26 cellular contexts compared by ENCODE assay signal in genomic region chr7:70997275-70997674, GRCh38.
"Had no signal": no experiment of that assay in that cellular context is flagged by ENCODE, and none has a peak within 500 bp of the region (broad histone marks: within the 10 kb centered on the region; RNA-seq: fewer than 3 reads in every experiment).

No MANE protein-coding gene starts in this region.

- H3K27ac Mint-ChIP-seq: activated CD4-positive, alpha-beta memory T cell treated with anti-CD3 and anti-CD28 coated beads, Interleukin-2, amount 10 ng/mL, durations not matched to agents 7 days and 5 days; activated CD4-positive, alpha-beta T cell treated with anti-CD3 and anti-CD28 coated beads, Interleukin-2, amount 10 ng/mL, durations not matched to agents 7 days and 5 days; activated naive CD8-positive, alpha-beta T cell treated with anti-CD3 and anti-CD28 coated beads, Interleukin-2, amount 10 ng/mL, durations not matched to agents 7 days and 5 days; activated T-cell treated with anti-CD3 and anti-CD28 coated beads, Interleukin-2, amount 50 U/mL, for 72 hours; T-cell had no signal

- H3K9me3 ChIP-seq: breast epithelium, Peyer's patch had no signal

- H3K4me3 Mint-ChIP-seq: activated CD4-positive, alpha-beta memory T cell treated with anti-CD3 and anti-CD28 coated beads, Interleukin-2, amount 10 ng/mL, durations not matched to agents 7 days and 5 days; activated CD4-positive, alpha-beta T cell treated with anti-CD3 and anti-CD28 coated beads, Interleukin-2, amount 10 ng/mL, durations not matched to agents 7 days and 5 days; activated naive CD8-positive, alpha-beta T cell treated with anti-CD3 and anti-CD28 coated beads, Interleukin-2, amount 10 ng/mL, durations not matched to agents 7 days and 5 days; activated T-cell treated with anti-CD3 and anti-CD28 coated beads, Interleukin-2, amount 50 U/mL, for 72 hours; T-cell had no signal

- H3K27me3 Mint-ChIP-seq: activated CD4-positive, alpha-beta memory T cell treated with anti-CD3 and anti-CD28 coated beads, Interleukin-2, amount 10 ng/mL, durations not matched to agents 7 days and 5 days; activated CD4-positive, alpha-beta T cell treated with anti-CD3 and anti-CD28 coated beads, Interleukin-2, amount 10 ng/mL, durations not matched to agents 7 days and 5 days; activated naive CD8-positive, alpha-beta T cell treated with anti-CD3 and anti-CD28 coated beads, Interleukin-2, amount 10 ng/mL, durations not matched to agents 7 days and 5 days; T-cell had no signal

- H3K27ac ChIP-seq: breast epithelium, Peyer's patch, RWPE1, SJSA1, VCaP had no signal

- H3K27me3 ChIP-seq: breast epithelium, Peyer's patch, SJSA1 had no signal

- H3K4me1 ChIP-seq: breast epithelium, Peyer's patch, SJSA1 had no signal

- H3K36me3 Mint-ChIP-seq: activated naive CD8-positive, alpha-beta T cell treated with anti-CD3 and anti-CD28 coated beads, Interleukin-2, amount 10 ng/mL, durations not matched to agents 7 days and 5 days; T-cell had no signal

- DNase-seq: activated CD4-positive, alpha-beta memory T cell treated with anti-CD3 and anti-CD28 coated beads, Interleukin-2, amount 10 ng/mL, durations not matched to agents 7 days and 5 days; activated CD4-positive, alpha-beta T cell treated with anti-CD3 and anti-CD28 coated beads, Interleukin-2, amount 10 ng/mL, durations not matched to agents 7 days and 5 days; activated CD4-positive, CD25-positive, alpha-beta regulatory T cell; activated naive CD4-positive, alpha-beta T cell treated with anti-CD3 and anti-CD28 coated beads, Interleukin-2, amount 50 U/mL, for 16 hours; activated naive CD8-positive, alpha-beta T cell treated with anti-CD3 and anti-CD28 coated beads, Interleukin-2, amount 10 ng/mL, durations not matched to agents 7 days and 5 days; activated T-cell treated with anti-CD3 and anti-CD28 coated beads for 4 hours; activated T-cell treated with anti-CD3 and anti-CD28 coated beads, Interleukin-2, amount 50 U/mL, for 72 hours; aorta; caudate nucleus; Karpas-422; NCI-H1105 treated with DMSO at 0.1 percent for 48 hours; NCI-H1436 treated with DMSO at 0.1 percent for 48 hours; NCI-H187; NCI-H2081; NCI-H446; NCI-H524; Peyer's patch; SHP77; T-cell; T-helper 2 cell; T1000 had no signal

- H3K4me1 Mint-ChIP-seq: activated CD4-positive, alpha-beta memory T cell treated with anti-CD3 and anti-CD28 coated beads, Interleukin-2, amount 10 ng/mL, durations not matched to agents 7 days and 5 days; activated CD4-positive, alpha-beta T cell treated with anti-CD3 and anti-CD28 coated beads, Interleukin-2, amount 10 ng/mL, durations not matched to agents 7 days and 5 days; activated naive CD8-positive, alpha-beta T cell treated with anti-CD3 and anti-CD28 coated beads, Interleukin-2, amount 10 ng/mL, durations not matched to agents 7 days and 5 days; T-cell had no signal

- H3K4me3 ChIP-seq: breast epithelium, K562, Peyer's patch, SJSA1 had no signal

- H3K36me3 ChIP-seq: breast epithelium, Peyer's patch, SJSA1 had no signal

- ATAC-seq: activated T-cell treated with anti-CD3 and anti-CD28 coated beads, Interleukin-2, amount 50 U/mL, for 72 hours; K562; T-cell had no signal
